In the genomic region with DNA sequence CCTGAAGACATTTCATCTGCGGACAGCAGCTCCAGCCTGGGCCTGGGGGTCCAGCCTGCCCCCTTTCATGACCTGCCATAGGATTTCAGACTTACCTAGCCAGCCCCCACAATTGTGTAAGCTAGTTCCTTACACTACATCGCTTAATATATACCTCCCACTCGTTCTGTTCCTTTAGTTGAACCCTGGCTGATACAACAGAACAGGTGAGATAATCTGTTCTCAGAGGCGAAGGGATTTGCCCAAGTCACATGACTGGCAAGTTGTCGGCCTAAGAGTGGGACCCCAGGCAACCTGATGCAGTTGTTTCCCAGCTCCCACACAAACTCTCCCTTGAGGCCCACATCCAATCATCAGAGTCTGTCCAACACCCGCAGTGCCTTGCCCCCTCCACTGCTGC, we compare ENCODE assay signal across 17 cellular contexts.
DNase-seq lines count a peak whose midpoint lies in the region; ATAC-seq and TF ChIP-seq lines count a peak whose summit lies in the region.
"Had no signal": no experiment of that assay in that cellular context is flagged by ENCODE, and none has a peak within 500 bp of the region (broad histone marks: within the 10 kb centered on the region; RNA-seq: fewer than 3 reads in every experiment).

No MANE protein-coding gene starts in this region.

- no peak overlapping the region for H2BK15ac ChIP-seq in neuronal stem cell (ENCODE audit: low read length)

- H2AFZ ChIP-seq in neuronal stem cell (ENCODE audit: low read length) = no peak overlapping the region
- H2AFZ ChIP-seq: GM23248 had no signal

- H3K9me3 ChIP-seq in T-helper 17 cell (ENCODE audit: control insufficient read depth, low read length, poor library complexity, severe bottlenecking) = no peaks in the 10 kb centered on the region
- H3K9me3 ChIP-seq in endodermal cell (ENCODE audit: control insufficient read depth, low read length) = no peaks in the 10 kb centered on the region
- H3K9me3 ChIP-seq in vagina = no peaks in the 10 kb centered on the region
- H3K9me3 ChIP-seq in neuronal stem cell (replicated peaks in 1 of 2; ENCODE audit: control insufficient read depth in 2 of 2, insufficient read depth in 1 of 2, low read depth in 1 of 2, low read length in 2 of 2) = peaks cover 0 to 2% of the 10 kb centered on the region in 2 donors
- H3K9me3 ChIP-seq in naive thymus-derived CD4-positive, alpha-beta T cell (ENCODE audit: control insufficient read depth in 2 of 3, low read length in 3 of 3) = no peaks in the 10 kb centered on the region
- H3K9me3 ChIP-seq: BLaER1 treated with 17β-estradiol and CSF1 and Interleukin-3, amounts not matched to agents 10 nM and 100 nM had no signal

- peaks cover 10% of the 10 kb centered on the region for H3K27me3 ChIP-seq in endodermal cell (ENCODE audit: control insufficient read depth, insufficient read depth, low read length, poor library complexity, severe bottlenecking)
- H3K27me3 ChIP-seq in vagina = no peaks in the 10 kb centered on the region
- peaks cover 0 to 2% (median 0%) of the 10 kb centered on the region in 3 experiments for H3K27me3 ChIP-seq in neuronal stem cell (ENCODE audit: control insufficient read depth in 3 of 3, insufficient read depth in 3 of 3, low read depth in 1 of 3, low read length in 3 of 3)
- H3K27me3 ChIP-seq in naive thymus-derived CD4-positive, alpha-beta T cell (ENCODE audit: control insufficient read depth in 2 of 2, insufficient read depth in 2 of 2, low read length in 2 of 2) = no peaks in the 10 kb centered on the region
- H3K27me3 ChIP-seq: BLaER1 treated with 17β-estradiol and CSF1 and Interleukin-3, amounts not matched to agents 10 nM and 100 nM had no signal

- no peak overlapping the region for H2BK120ac ChIP-seq in neuronal stem cell (ENCODE audit: low read depth, low read length)

- H3K18ac ChIP-seq in neuronal stem cell (ENCODE audit: low read length) = no peak overlapping the region

- H3K9ac ChIP-seq in endodermal cell (ENCODE audit: extremely low read depth, low read length, poor library complexity, severe bottlenecking) (peak overlapping the region; percentile 11), neuronal stem cell (ENCODE audit: low read depth, low read length, poor library complexity) (no peak overlapping the region)
- H3K9ac ChIP-seq: BLaER1 treated with 17β-estradiol and CSF1 and Interleukin-3, amounts not matched to agents 10 nM and 100 nM had no signal

- no peak overlapping the region for H4K8ac ChIP-seq in neuronal stem cell (ENCODE audit: low read depth, low read length)

- H4K91ac ChIP-seq in neuronal stem cell (ENCODE audit: low read depth, low read length, poor library complexity) = no peak overlapping the region

- POLR2A ChIA-PET in naive thymus-derived CD4-positive, alpha-beta T cell (lab: Charles Lee) = interaction anchor here (1.2 kb wide), 1 partner anchor 8 kb away, joined by 4 read pairs; no protein-coding TSS in a partner anchor

- no peak overlapping the region for H2BK5ac ChIP-seq in neuronal stem cell (ENCODE audit: low read length)

- 90 to 91% methylated on average over 5 to 6 of the region's 6 CpGs for WGBS in endodermal cell (ENCODE audit: insufficient coverage in 1 of 2, insufficient read length in 1 of 2), 2 experiments
- WGBS in neuronal stem cell (ENCODE audit: extremely low coverage in 2 of 2, insufficient read length in 2 of 2, insufficient replicate concordance in 1 of 2), 2 donors = no CpG with 5 or more reads among the region's 6 CpGs

- H3K36me3 Mint-ChIP-seq in T-helper 17 cell (ENCODE audit: low read depth) = no peaks in the 10 kb centered on the region
- H3K36me3 Mint-ChIP-seq in endodermal cell (ENCODE audit: low read depth) = no peaks in the 10 kb centered on the region
- no peaks in the 10 kb centered on the region for H3K36me3 Mint-ChIP-seq in progenitor cell of endocrine pancreas (ENCODE audit: insufficient read depth)
- no peaks in the 10 kb centered on the region for H3K36me3 Mint-ChIP-seq in naive thymus-derived CD4-positive, alpha-beta T cell
- H3K36me3 Mint-ChIP-seq: CD8-positive, alpha-beta T cell had no signal

- no peak for TF ChIP-seq POLR2A in vagina (IDR thresholded peaks at IDR 0.05)

- no peak overlapping the region for H2BK12ac ChIP-seq in neuronal stem cell (ENCODE audit: low read length)

- TF ChIP-seq CTCF in endodermal cell (conservative IDR thresholded peaks at IDR 0.05) (no peak), progenitor cell of endocrine pancreas (IDR thresholded peaks at IDR 0.05; ENCODE audit: unreplicated experiment) (no peak), vagina (IDR thresholded peaks at IDR 0.05) (no peak)

- CTCF ChIA-PET in naive thymus-derived CD4-positive, alpha-beta T cell (lab: Charles Lee) = interaction anchor here (0.6 to 1.8 kb wide), 10 partner anchors 9 to 296 kb away, joined by 3 to 17 read pairs (median 6); no protein-coding TSS in a partner anchor

- H3K9me3 Mint-ChIP-seq in endodermal cell = no peaks in the 10 kb centered on the region
- H3K9me3 Mint-ChIP-seq in progenitor cell of endocrine pancreas (ENCODE audit: low read depth) = no peaks in the 10 kb centered on the region
- H3K9me3 Mint-ChIP-seq in naive thymus-derived CD4-positive, alpha-beta T cell = no peaks in the 10 kb centered on the region
- H3K9me3 Mint-ChIP-seq: CD8-positive, alpha-beta T cell had no signal

- H3K4me3 Mint-ChIP-seq in T-helper 17 cell (no peak overlapping the region), endodermal cell (no peak overlapping the region), progenitor cell of endocrine pancreas (ENCODE audit: low read depth) (no peak overlapping the region)
- no peak overlapping the region for H3K4me3 Mint-ChIP-seq in naive thymus-derived CD4-positive, alpha-beta T cell
- H3K4me3 Mint-ChIP-seq: B cell; CD8-positive, alpha-beta T cell had no signal

- H3K14ac ChIP-seq in neuronal stem cell (ENCODE audit: low read length) = no peak overlapping the region

- no peak overlapping the region for H3K4me2 ChIP-seq in neuronal stem cell (ENCODE audit: insufficient read depth, low read length, poor library complexity, severe bottlenecking)

- H3K27ac Mint-ChIP-seq in T-helper 17 cell (peak overlapping the region; percentile 29), endodermal cell (no peak overlapping the region), progenitor cell of endocrine pancreas (peak overlapping the region; percentile 4)
- H3K27ac Mint-ChIP-seq in naive thymus-derived CD4-positive, alpha-beta T cell = no peak overlapping the region
- H3K27ac Mint-ChIP-seq: B cell; CD8-positive, alpha-beta T cell had no signal

- no peak for ATAC-seq in T-helper 17 cell
- no peak for ATAC-seq in naive thymus-derived CD4-positive, alpha-beta T cell
- ATAC-seq: CD8-positive, alpha-beta T cell had no signal

- H3K36me3 ChIP-seq in endodermal cell (ENCODE audit: control insufficient read depth, insufficient read depth, low read length) = no peaks in the 10 kb centered on the region
- no peaks in the 10 kb centered on the region for H3K36me3 ChIP-seq in vagina
- H3K36me3 ChIP-seq in neuronal stem cell (replicated peaks in 1 of 2; ENCODE audit: control insufficient read depth in 2 of 2, insufficient read depth in 2 of 2, low read length in 2 of 2) = no peaks in the 10 kb centered on the region
- H3K36me3 ChIP-seq in naive thymus-derived CD4-positive, alpha-beta T cell (ENCODE audit: control insufficient read depth in 2 of 3, insufficient read depth in 3 of 3, low read length in 3 of 3) = no peaks in the 10 kb centered on the region

- H3K27me3 Mint-ChIP-seq in T-helper 17 cell (no peaks in the 10 kb centered on the region), endodermal cell (ENCODE audit: insufficient read depth) (peaks cover 8% of the 10 kb centered on the region), progenitor cell of endocrine pancreas (peaks cover 8% of the 10 kb centered on the region)
- peaks cover 0 to 7% (median 0%) of the 10 kb centered on the region in 5 donors for H3K27me3 Mint-ChIP-seq in naive thymus-derived CD4-positive, alpha-beta T cell
- H3K27me3 Mint-ChIP-seq: B cell had no signal

- H3K4ac ChIP-seq in neuronal stem cell (ENCODE audit: low read length) = no peak overlapping the region

- no peak overlapping the region for H3K23ac ChIP-seq in neuronal stem cell (ENCODE audit: low read depth, low read length, poor library complexity)

- H3K79me1 ChIP-seq in neuronal stem cell (ENCODE audit: low read depth, low read length) = no peaks in the 10 kb centered on the region

- H3K4me3 ChIP-seq in endodermal cell (ENCODE audit: low read length) (no peak overlapping the region), vagina (no peak overlapping the region), neuronal stem cell (ENCODE audit: low read length in 2 of 2) (no peak overlapping the region)
- no peak overlapping the region for H3K4me3 ChIP-seq in naive thymus-derived CD4-positive, alpha-beta T cell (ENCODE audit: low read length)
- H3K4me3 ChIP-seq: BLaER1 treated with 17β-estradiol and CSF1 and Interleukin-3, amounts not matched to agents 10 nM and 100 nM; GM23248 had no signal

- DNase-seq in T-helper 17 cell (no peak), endodermal cell (no peak), progenitor cell of endocrine pancreas (ENCODE audit: low spot score, unreplicated experiment) (no peak), vagina (ENCODE audit: extremely low spot score in 2 of 2) (no peak), neuronal stem cell (ENCODE audit: low spot score) (no peak), NCI-H446 (lab: John Stamatoyannopoulos, UW) (no peak)
- no peak for DNase-seq in naive thymus-derived CD4-positive, alpha-beta T cell
- DNase-seq: Calu3; CD8-positive, alpha-beta T cell; DMS79 treated with DMSO at 0.1 percent for 48 hours; GF-D8; GM23248; HCEC 1CT; IMR-90 had no signal

- intact Hi-C loops in vagina (cut with DNase I) = loop anchor here (2.0 kb wide), 1 partner anchor 82 kb away; no protein-coding TSS in a partner anchor
- intact Hi-C loops in naive thymus-derived CD4-positive, alpha-beta T cell (cut with micrococcal nuclease) = loop anchor here in 1 of 2 donors (2.0 kb wide), 1 partner anchor 26 kb away; no protein-coding TSS in a partner anchor

- H3K4me1 Mint-ChIP-seq in T-helper 17 cell (peaks cover 25% of the 10 kb centered on the region), endodermal cell (peaks cover 17% of the 10 kb centered on the region), progenitor cell of endocrine pancreas (ENCODE audit: low read depth) (peaks cover 6% of the 10 kb centered on the region)
- H3K4me1 Mint-ChIP-seq in naive thymus-derived CD4-positive, alpha-beta T cell = peaks cover 6 to 23% (median 8%) of the 10 kb centered on the region in 7 donors

- no peak overlapping the region for H2AK5ac ChIP-seq in neuronal stem cell (ENCODE audit: low read depth, low read length)

- H3K27ac ChIP-seq in endodermal cell (ENCODE audit: low read depth, low read length) = no peak overlapping the region
- peak overlapping the region; percentile 94 for H3K27ac ChIP-seq in vagina
- no peak overlapping the region for H3K27ac ChIP-seq in neuronal stem cell (replicated peaks; ENCODE audit: low read length)
- H3K27ac ChIP-seq in naive thymus-derived CD4-positive, alpha-beta T cell (ENCODE audit: low read depth, low read length) = no peak overlapping the region
- H3K27ac ChIP-seq: BLaER1 treated with 17β-estradiol and CSF1 and Interleukin-3, amounts not matched to agents 10 nM and 100 nM; GM23248; HL-60 had no signal

- H3K4me1 ChIP-seq in endodermal cell (ENCODE audit: control insufficient read depth, insufficient read depth, low read length) (no peaks in the 10 kb centered on the region), vagina (peaks cover 29% of the 10 kb centered on the region), neuronal stem cell (ENCODE audit: control insufficient read depth in 2 of 2, insufficient read depth in 1 of 2, low read depth in 1 of 2, low read length in 2 of 2) (peaks cover 2 to 13% of the 10 kb centered on the region in 2 donors)
- no peaks in the 10 kb centered on the region for H3K4me1 ChIP-seq in naive thymus-derived CD4-positive, alpha-beta T cell (ENCODE audit: control insufficient read depth in 2 of 2, insufficient read depth in 2 of 2, low read length in 2 of 2)

Comparison
In these comparisons a context has a peak if more than half of its experiments do, and no peak if none do; other contexts are left out.
1. H3K27ac Mint-ChIP-seq: peak in T-helper 17 cell (single experiment) and progenitor cell of endocrine pancreas (single experiment); none in endodermal cell (single experiment) and naive thymus-derived CD4-positive, alpha-beta T cell (0 of 9).